Comparison of ENCODE assay signal across 8 cellular contexts in the genomic region with DNA sequence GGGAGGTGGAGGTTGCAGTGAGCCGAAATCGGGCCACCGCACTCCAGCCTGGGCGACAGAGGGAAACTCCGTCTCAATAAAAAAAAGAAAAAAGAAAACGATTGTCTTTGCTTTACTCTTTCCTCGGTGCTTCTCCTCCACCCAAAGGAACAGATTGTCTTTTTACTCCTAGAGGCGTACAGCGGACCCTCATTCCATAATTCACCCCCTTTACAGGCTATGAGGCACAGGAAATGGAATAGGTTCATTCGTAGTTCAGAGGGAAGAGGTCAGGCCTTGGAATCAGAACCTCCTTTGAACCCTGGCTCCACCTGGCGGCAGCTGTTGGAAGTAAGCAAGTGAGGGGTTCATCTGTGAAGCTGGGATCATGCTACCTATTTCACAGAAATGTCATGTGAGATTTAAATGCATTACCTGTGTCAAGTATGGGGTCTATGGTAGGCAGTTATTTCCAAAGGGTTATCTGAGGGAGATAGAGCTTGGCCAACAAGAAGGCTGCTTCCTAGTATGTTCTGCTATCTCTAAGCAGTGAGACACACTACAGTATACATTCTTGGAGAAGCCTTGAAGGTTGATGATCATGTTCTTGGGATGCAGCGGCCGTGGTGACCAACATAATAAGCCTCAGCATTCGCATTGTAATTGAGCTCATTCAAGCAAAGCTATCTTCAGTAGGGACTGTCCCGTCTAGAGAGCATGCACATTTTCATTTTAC. TPM values are rescaled to one million over a fixed set of nuclear protein-coding genes. Genes with fewer than 3 reads are reported as not detected.
DNase-seq lines count a peak whose midpoint lies in the region; ATAC-seq and TF ChIP-seq lines count a peak whose summit lies in the region.

No MANE protein-coding gene starts in this region.

- H4K20me1 ChIP-seq in Loucy (ENCODE audit: insufficient read depth, low read length, poor library complexity, severe bottlenecking) (no peaks in the 10 kb centered on the region), osteoblast (ENCODE audit: insufficient read depth, low read length) (no peaks in the 10 kb centered on the region)

- intact Hi-C loops in testis (cut with DNase I; ENCODE audit: low total_unique reads), result no loop called here

- peaks cover under 1% of the 10 kb centered on the region for H3K36me3 Mint-ChIP-seq in activated T-helper 17 cell treated with anti-CD3 and anti-CD28 coated beads, Interleukin-2, amount 50 U/mL, for 72 hours (ENCODE audit: low read depth)

- H3K4me1 ChIP-seq in Loucy (ENCODE audit: insufficient read depth, low read length, poor library complexity, severe bottlenecking) (peaks cover 2% of the 10 kb centered on the region), RWPE2 (ENCODE audit: insufficient read depth, poor library complexity, severe bottlenecking) (no peaks in the 10 kb centered on the region), osteoblast (ENCODE audit: insufficient read depth, low read length) (peaks cover 6% of the 10 kb centered on the region), testis (peaks cover 2% of the 10 kb centered on the region)

- peak overlapping the region; percentile 69 for H3K27ac Mint-ChIP-seq in activated T-helper 17 cell treated with anti-CD3 and anti-CD28 coated beads, Interleukin-2, amount 50 U/mL, for 72 hours

- H3K9me2 ChIP-seq in Loucy (replicated peaks; ENCODE audit: low read depth, low read length), result no peaks in the 10 kb centered on the region

- peak overlapping the region; percentile 25 for H3K4me3 ChIP-seq in Loucy (ENCODE audit: low read length, poor library complexity, severe bottlenecking)
- H3K4me3 ChIP-seq in RWPE2 (ENCODE audit: severe bottlenecking), result no peak overlapping the region
- no peak overlapping the region for H3K4me3 ChIP-seq in foreskin fibroblast (ENCODE audit: low read depth in 1 of 2, low read length in 2 of 2)
- peak overlapping the region; percentile 61 for H3K4me3 ChIP-seq in osteoblast (ENCODE audit: insufficient read depth, low read length)
- H3K4me3 ChIP-seq in testis, result peak overlapping the region in 1 of 2 donors; percentile 39

- no peaks in the 10 kb centered on the region for H3F3A ChIP-seq in Loucy (ENCODE audit: low read depth)

- peak; percentile 84 for DNase-seq in ELR (ENCODE audit: low read depth)
- DNase-seq in RWPE2 (ENCODE audit: low spot score), result no peak
- DNase-seq in foreskin fibroblast, result peak; percentile 52 to 89
- DNase-seq in osteoblast (ENCODE audit: insufficient read length, low spot score, missing footprints), result peak; percentile 93
- peak; percentile 91 for DNase-seq in testis

- H3K9ac ChIP-seq in Loucy (ENCODE audit: low read depth, low read length, poor library complexity, severe bottlenecking), result no peak overlapping the region

- TF ChIP-seq CTCF in Loucy (conservative IDR thresholded peaks at IDR 0.05; ENCODE audit: low read length) (peak; percentile 93), RWPE2 (IDR thresholded peaks at IDR 0.05; ENCODE audit: poor library complexity, severe bottlenecking) (peak; percentile 94), foreskin fibroblast (IDR thresholded peaks at IDR 0.05; ENCODE audit: low read depth, low read length) (peak; percentile 93), osteoblast (IDR thresholded peaks at IDR 0.05; ENCODE audit: extremely low read depth, low read depth, low read length) (peak; percentile 89), testis (IDR thresholded peaks at IDR 0.05) (peak; percentile 85 to 89 (median 88))

- H3K9me3 ChIP-seq in Loucy (ENCODE audit: insufficient read depth, low read depth, low read length) (no peaks in the 10 kb centered on the region), RWPE2 (ENCODE audit: severe bottlenecking) (no peaks in the 10 kb centered on the region), osteoblast (ENCODE audit: low read depth, low read length) (no peaks in the 10 kb centered on the region), testis (no peaks in the 10 kb centered on the region)

- H3K36me3 ChIP-seq in Loucy (ENCODE audit: insufficient read depth, low read length) (no peaks in the 10 kb centered on the region), RWPE2 (ENCODE audit: low read depth) (no peaks in the 10 kb centered on the region), osteoblast (ENCODE audit: insufficient read depth, low read length) (no peaks in the 10 kb centered on the region), testis (ENCODE audit: low read depth, missing control alignments) (no peaks in the 10 kb centered on the region)

- H2AFZ ChIP-seq in Loucy (ENCODE audit: low read length) (peak overlapping the region; percentile 77; the same call in 1 of the 2 replicates), osteoblast (ENCODE audit: low read length) (peak overlapping the region; percentile 99)

- H3K27me3 Mint-ChIP-seq in activated T-helper 17 cell treated with anti-CD3 and anti-CD28 coated beads, Interleukin-2, amount 50 U/mL, for 72 hours, result no peaks in the 10 kb centered on the region

- WGBS in testis, 2 donors, result 29% methylated on average over 15 of the region's 15 CpGs

- H3K27ac ChIP-seq in RWPE2 (ENCODE audit: poor library complexity, severe bottlenecking) (no peak overlapping the region), osteoblast (ENCODE audit: low read depth, low read length) (no peak overlapping the region), testis (no peak overlapping the region)

- H3K4me2 ChIP-seq in Loucy (ENCODE audit: low read depth, low read length, poor library complexity, severe bottlenecking) (peak overlapping the region; percentile 55), osteoblast (ENCODE audit: insufficient read depth, low read length) (peak overlapping the region; percentile 86)

- peaks cover 5% of the 10 kb centered on the region for H3K4me1 Mint-ChIP-seq in activated T-helper 17 cell treated with anti-CD3 and anti-CD28 coated beads, Interleukin-2, amount 50 U/mL, for 72 hours

- H3K79me2 ChIP-seq in Loucy (ENCODE audit: insufficient read depth, low read length), result no peaks in the 10 kb centered on the region
- H3K79me2 ChIP-seq in osteoblast (ENCODE audit: insufficient read depth, low read length), result no peaks in the 10 kb centered on the region

- ATAC-seq in RWPE2 (ENCODE audit: low read depth), result peak; percentile 86
- peak; percentile 97 for ATAC-seq in activated T-helper 17 cell treated with anti-CD3 and anti-CD28 coated beads, Interleukin-2, amount 50 U/mL, for 72 hours (replicated peaks)
- no peak for ATAC-seq in HG03521 (IDR thresholded peaks at IDR 0.05; ENCODE audit: unreplicated experiment)

- peak overlapping the region; percentile 74 for H3K4me3 Mint-ChIP-seq in activated T-helper 17 cell treated with anti-CD3 and anti-CD28 coated beads, Interleukin-2, amount 50 U/mL, for 72 hours

- no peaks in the 10 kb centered on the region for H3K9me3 Mint-ChIP-seq in activated T-helper 17 cell treated with anti-CD3 and anti-CD28 coated beads, Interleukin-2, amount 50 U/mL, for 72 hours

- H3K27me3 ChIP-seq in Loucy (ENCODE audit: insufficient read depth, low read length, poor library complexity, severe bottlenecking), result no peaks in the 10 kb centered on the region
- H3K27me3 ChIP-seq in RWPE2 (ENCODE audit: insufficient read depth, poor library complexity, severe bottlenecking), result no peaks in the 10 kb centered on the region
- H3K27me3 ChIP-seq in osteoblast (ENCODE audit: insufficient read depth, low read length), result no peaks in the 10 kb centered on the region
- H3K27me3 ChIP-seq in testis, result no peaks in the 10 kb centered on the region

- no peak for TF ChIP-seq POLR2A in testis (IDR thresholded peaks at IDR 0.05)

RNA-seq across cellular contexts. Expression of a gene that starts 18.6 kb away (rescaled TPM):
- total RNA-seq in activated T-helper 17 cell treated with anti-CD3 and anti-CD28 coated beads, Interleukin-2, amount 50 U/mL, for 72 hours, result 10 to 100 TPM in 1 of 2 donors, 1 to 10 TPM in 1; 5.9 to 12.1 TPM
- total RNA-seq in osteoblast (7.1 and 8.3 TPM in 2 replicates), testis (10 to 100 TPM; 33.0 to 41.3 TPM)
- 82.7 TPM for polyA plus RNA-seq in testis (ENCODE audit: insufficient read depth, low read depth, low replicate concordance)

RNA-seq across cellular contexts. Expression of a gene that starts 22.0 kb away (rescaled TPM):
- 10 to 100 TPM; 76.6 to 97.5 TPM for total RNA-seq in activated T-helper 17 cell treated with anti-CD3 and anti-CD28 coated beads, Interleukin-2, amount 50 U/mL, for 72 hours
- total RNA-seq in osteoblast (6.8 and 8.0 TPM in 2 replicates), testis (10 to 100 TPM; 60.0 to 66.3 TPM)
- 37.0 TPM for polyA plus RNA-seq in testis (ENCODE audit: insufficient read depth, low read depth, low replicate concordance)

RNA-seq across cellular contexts. Expression of a gene that starts 29.4 kb away (rescaled TPM):
- total RNA-seq in activated T-helper 17 cell treated with anti-CD3 and anti-CD28 coated beads, Interleukin-2, amount 50 U/mL, for 72 hours, result 100 to 1,000 TPM in 1 of 2 donors, 10 to 100 TPM in 1; 92.6 to 140 TPM
- total RNA-seq in osteoblast, result 24.5 and 30.8 TPM in 2 replicates
- total RNA-seq in testis, result 100 to 1,000 TPM; 140 to 165 TPM
- 302 TPM for polyA plus RNA-seq in testis (ENCODE audit: insufficient read depth, low read depth, low replicate concordance)

RNA-seq across cellular contexts. Expression of a gene that starts 43.3 kb away (rescaled TPM):
- 10 to 100 TPM; 10.5 to 15.5 TPM for total RNA-seq in activated T-helper 17 cell treated with anti-CD3 and anti-CD28 coated beads, Interleukin-2, amount 50 U/mL, for 72 hours
- total RNA-seq in osteoblast (13.4 and 13.6 TPM in 2 replicates), testis (10 to 100 TPM; 14.8 to 17.1 TPM)
- 5.9 TPM for polyA plus RNA-seq in testis (ENCODE audit: insufficient read depth, low read depth, low replicate concordance)

RNA-seq across cellular contexts. Expression of a gene that starts 57.3 kb away (rescaled TPM):
- total RNA-seq in activated T-helper 17 cell treated with anti-CD3 and anti-CD28 coated beads, Interleukin-2, amount 50 U/mL, for 72 hours, result 1 to 10 TPM; 7.3 to 9.7 TPM
- total RNA-seq in osteoblast (10.9 and 12.3 TPM in 2 replicates), testis (10 to 100 TPM; 21.7 to 54.6 TPM)
- polyA plus RNA-seq in testis (ENCODE audit: insufficient read depth, low read depth, low replicate concordance), result 38.5 TPM

Comparison
In these comparisons a context has a peak if more than half of its experiments do, and no peak if none do; other contexts are left out.
1. H3K4me3 ChIP-seq: peak in Loucy (single experiment) and osteoblast (single experiment); none in RWPE2 (single experiment) and foreskin fibroblast (0 of 2).
2. Peak in every context shown above with its lines, with median percentiles within 50 percentile points of each other: CTCF ChIP-seq.